In genomic region chr7:109963741-109964140, GRCh38 we compare ENCODE assay signal across 8 cellular contexts.
"Had no signal": no experiment of that assay in that cellular context is flagged by ENCODE, and none has a peak within 500 bp of the region (broad histone marks: within the 10 kb centered on the region; RNA-seq: fewer than 3 reads in every experiment).

No MANE protein-coding gene starts in this region.

- FAIRE-seq: H1, H54, HepG2 had no signal

- H3K27ac ChIP-seq: HL-60 had no signal

- DNase-seq: H9, HCEC 1CT, KBM-7 had no signal

- H3K4me3 ChIP-seq: GM23338 had no signal

- ATAC-seq: GM23338, HepG2 had no signal
